18 cellular contexts compared by ENCODE assay signal in the genomic region with DNA sequence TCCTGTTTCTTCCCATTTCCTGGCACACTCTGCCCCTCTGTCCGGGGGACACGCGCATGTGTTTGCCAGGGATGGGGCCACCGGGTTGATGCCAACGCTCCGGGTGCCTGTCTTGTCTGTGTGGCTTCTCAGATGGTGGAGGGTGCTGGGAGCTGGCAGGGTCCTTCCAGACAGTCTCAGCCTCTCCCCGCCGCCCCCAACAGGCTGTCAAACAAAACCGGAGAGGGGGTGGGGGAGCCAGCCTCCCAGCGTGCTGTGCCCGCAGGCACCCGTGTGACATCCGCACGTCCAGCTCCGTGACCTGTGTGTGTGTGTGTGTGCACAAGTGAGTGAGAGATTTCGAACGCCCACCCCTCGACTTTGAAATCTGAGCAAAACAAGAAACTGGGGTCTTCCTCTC. TPM values are rescaled to one million over a fixed set of nuclear protein-coding genes. Genes with fewer than 3 reads are reported as not detected.
A peak's percentile ranks its signal among the peaks of the same experiment; 100 is the strongest.
DNase-seq lines count a peak whose midpoint lies in the region; TF ChIP-seq lines count a peak whose summit lies in the region.
"Had no signal": no experiment of that assay in that cellular context is flagged by ENCODE, and none has a peak within 500 bp of the region (broad histone marks: within the 10 kb centered on the region; RNA-seq: fewer than 3 reads in every experiment).

No MANE protein-coding gene starts in this region.

- H3K18ac ChIP-seq in neuronal stem cell (ENCODE audit: low read length), result no peak overlapping the region

- H2BK5ac ChIP-seq in neuronal stem cell (ENCODE audit: low read length), result peak overlapping the region; percentile 39

- peak overlapping the region; percentile 44 for H3K23ac ChIP-seq in neuronal stem cell (ENCODE audit: low read depth, low read length, poor library complexity)

- H4K20me1 ChIP-seq in OCI-LY7 (ENCODE audit: insufficient read depth, low read length), result no peaks in the 10 kb centered on the region; the same call in 1 of the 2 replicates

- H3K4ac ChIP-seq in neuronal stem cell (ENCODE audit: low read length), result no peak overlapping the region

- no peak overlapping the region for H4K8ac ChIP-seq in neuronal stem cell (ENCODE audit: low read depth, low read length)

- H2AK5ac ChIP-seq in neuronal stem cell (ENCODE audit: low read depth, low read length), result no peak overlapping the region

- H3K4me3 ChIP-seq in A673 (ENCODE audit: low read depth, low read length, poor library complexity, severe bottlenecking) (no peak overlapping the region), OCI-LY7 (ENCODE audit: low read depth, low read length, poor library complexity, severe bottlenecking) (no peak overlapping the region), neuronal stem cell (ENCODE audit: low read length in 2 of 2) (no peak overlapping the region), MG63 (no peak overlapping the region), ascending aorta (no peak overlapping the region)

- H4K91ac ChIP-seq in neuronal stem cell (ENCODE audit: low read depth, low read length, poor library complexity), result no peak overlapping the region

- peaks cover 10% of the 10 kb centered on the region for H3K79me1 ChIP-seq in neuronal stem cell (ENCODE audit: low read depth, low read length)

- H2BK12ac ChIP-seq in neuronal stem cell (ENCODE audit: low read length), result no peak overlapping the region

- H2BK15ac ChIP-seq in neuronal stem cell (ENCODE audit: low read length), result no peak overlapping the region

- H3K4me3 Mint-ChIP-seq in dendritic cell treated with granulocyte-macrophage colony-stimulating factor and Interleukin-4, amounts not matched to agents 40 ng/mL and 50 ng/mL, for 4 days, result no peak overlapping the region
- H3K4me3 Mint-ChIP-seq: CD14-positive monocyte had no signal

- peak overlapping the region; percentile 70 for H3K9ac ChIP-seq in neuronal stem cell (ENCODE audit: low read depth, low read length, poor library complexity)
- H3K9ac ChIP-seq: SK-N-SH had no signal

- intact Hi-C loops in A673 (cut with micrococcal nuclease; ENCODE audit: unreplicated experiment), result no loop called here
- intact Hi-C loops in OCI-LY7 (cut with micrococcal nuclease; ENCODE audit: unreplicated experiment), result no loop called here
- intact Hi-C loops in dendritic cell treated with granulocyte-macrophage colony-stimulating factor and Interleukin-4, amounts not matched to agents 40 ng/mL and 50 ng/mL, for 4 days (cut with micrococcal nuclease), result no loop called here
- intact Hi-C loops in ascending aorta (cut with DNase I), result no loop called here

- peaks cover 17% of the 10 kb centered on the region for H3K36me3 ChIP-seq in A673 (ENCODE audit: insufficient read depth, low read length, poor library complexity, severe bottlenecking)
- H3K36me3 ChIP-seq in OCI-LY7 (ENCODE audit: insufficient read depth, low read length), result peaks cover 36% of the 10 kb centered on the region
- peaks cover 26 to 43% of the 10 kb centered on the region in 2 donors for H3K36me3 ChIP-seq in neuronal stem cell (replicated peaks in 1 of 2; ENCODE audit: control insufficient read depth in 2 of 2, insufficient read depth in 2 of 2, low read length in 2 of 2)
- peaks cover 41% of the 10 kb centered on the region for H3K36me3 ChIP-seq in MG63
- H3K36me3 ChIP-seq in ascending aorta, result peaks cover 44% of the 10 kb centered on the region in 2 donors

- H2AFZ ChIP-seq in OCI-LY7 (ENCODE audit: low read length) (no peak overlapping the region), neuronal stem cell (ENCODE audit: low read length) (no peak overlapping the region)

- H3K36me3 Mint-ChIP-seq in dendritic cell treated with granulocyte-macrophage colony-stimulating factor and Interleukin-4, amounts not matched to agents 40 ng/mL and 50 ng/mL, for 4 days (ENCODE audit: low read depth), result peaks cover 51% of the 10 kb centered on the region

- POLR2A ChIA-PET in A673 (lab: Charles Lee; ENCODE audit: low non-redundant PET) (no interaction called here), OCI-LY7 (lab: Charles Lee) (no interaction called here)

- CTCF ChIA-PET in A673 (lab: Charles Lee), result interaction anchor here (1.1 to 2.0 kb wide), 2 partner anchors 10 to 266 kb away, joined by 5 to 7 read pairs; partner anchors contain the start of gene EHD2
- CTCF ChIA-PET in OCI-LY7 (lab: Charles Lee; ENCODE audit: unreplicated experiment), result no interaction called here

- peaks cover 24% of the 10 kb centered on the region for H3K4me1 ChIP-seq in A673 (ENCODE audit: insufficient read depth, low read length, poor library complexity, severe bottlenecking)
- H3K4me1 ChIP-seq in OCI-LY7 (ENCODE audit: insufficient read depth, low read length, poor library complexity, severe bottlenecking), result peaks cover 4% of the 10 kb centered on the region
- H3K4me1 ChIP-seq in neuronal stem cell (ENCODE audit: control insufficient read depth in 2 of 2, insufficient read depth in 1 of 2, low read depth in 1 of 2, low read length in 2 of 2), result peaks cover 0 to 2% of the 10 kb centered on the region in 2 donors
- no peaks in the 10 kb centered on the region for H3K4me1 ChIP-seq in ascending aorta

- H3K4me2 ChIP-seq in OCI-LY7 (ENCODE audit: low read length) (no peak overlapping the region), neuronal stem cell (ENCODE audit: insufficient read depth, low read length, poor library complexity, severe bottlenecking) (no peak overlapping the region)
- H3K4me2 ChIP-seq: SK-N-SH had no signal

- H3K9me3 Mint-ChIP-seq in dendritic cell treated with granulocyte-macrophage colony-stimulating factor and Interleukin-4, amounts not matched to agents 40 ng/mL and 50 ng/mL, for 4 days, result no peaks in the 10 kb centered on the region

- no peaks in the 10 kb centered on the region for H3K27me3 ChIP-seq in A673 (replicated peaks; ENCODE audit: insufficient read depth, low read depth, low read length, poor library complexity)
- H3K27me3 ChIP-seq in neuronal stem cell (ENCODE audit: control insufficient read depth in 3 of 3, insufficient read depth in 3 of 3, low read depth in 1 of 3, low read length in 3 of 3), result no peaks in the 10 kb centered on the region
- H3K27me3 ChIP-seq in MG63, result no peaks in the 10 kb centered on the region
- H3K27me3 ChIP-seq in ascending aorta, result no peaks in the 10 kb centered on the region

- H3K9me3 ChIP-seq in A673 (ENCODE audit: low read depth, low read length, poor library complexity, severe bottlenecking), result no peaks in the 10 kb centered on the region
- no peaks in the 10 kb centered on the region for H3K9me3 ChIP-seq in OCI-LY7 (ENCODE audit: low read length)
- H3K9me3 ChIP-seq in neuronal stem cell (replicated peaks in 1 of 2; ENCODE audit: control insufficient read depth in 2 of 2, insufficient read depth in 1 of 2, low read depth in 1 of 2, low read length in 2 of 2), result no peaks in the 10 kb centered on the region
- no peaks in the 10 kb centered on the region for H3K9me3 ChIP-seq in MG63
- no peaks in the 10 kb centered on the region for H3K9me3 ChIP-seq in ascending aorta
- H3K9me3 ChIP-seq: SK-N-SH had no signal

- peaks cover 11% of the 10 kb centered on the region for H3K27me3 Mint-ChIP-seq in dendritic cell treated with granulocyte-macrophage colony-stimulating factor and Interleukin-4, amounts not matched to agents 40 ng/mL and 50 ng/mL, for 4 days

- BruUV-seq in A673 (replicated peaks; lab: Mats Ljungman, UMichigan) (TSS peak; percentile 88), OCI-LY7 (replicated peaks; lab: Mats Ljungman, UMichigan) (TSS peak; percentile 94)

- peaks cover 24% of the 10 kb centered on the region for H3K4me1 Mint-ChIP-seq in dendritic cell treated with granulocyte-macrophage colony-stimulating factor and Interleukin-4, amounts not matched to agents 40 ng/mL and 50 ng/mL, for 4 days (ENCODE audit: low read depth)

- peak overlapping the region; percentile 34 for H3K27ac Mint-ChIP-seq in dendritic cell treated with granulocyte-macrophage colony-stimulating factor and Interleukin-4, amounts not matched to agents 40 ng/mL and 50 ng/mL, for 4 days

- H3K27ac ChIP-seq in A673 (ENCODE audit: low read depth, low read length, poor library complexity, severe bottlenecking), result peak overlapping the region; percentile 60
- H3K27ac ChIP-seq in OCI-LY7 (ENCODE audit: low read depth, low read length, poor library complexity, severe bottlenecking), result no peak overlapping the region
- H3K27ac ChIP-seq in neuronal stem cell (replicated peaks; ENCODE audit: low read length), result no peak overlapping the region
- no peak overlapping the region for H3K27ac ChIP-seq in ascending aorta

- H3K14ac ChIP-seq in neuronal stem cell (ENCODE audit: low read length), result no peak overlapping the region

- DNase-seq in A673 (ENCODE audit: low spot score) (no peak), OCI-LY7 (ENCODE audit: low spot score) (no peak), neuronal stem cell (ENCODE audit: low spot score) (no peak), 8988T (no peak), MG63 (no peak), ascending aorta (ENCODE audit: low spot score in 2 of 2) (no peak)
- no peak for DNase-seq in stimulated activated naive CD4-positive, alpha-beta T cell (lab: John Stamatoyannopoulos, UW)
- DNase-seq: DMS79 treated with DMSO at 0.1 percent for 48 hours, KG1, NCI-H1048, NCI-H1436 treated with DMSO at 0.1 percent for 48 hours, NCI-H2029 treated with DMSO at 0.1 percent for 48 hours, NCI-H510A treated with DMSO at 0.1 percent for 48 hours, Right ventricle myocardium superior, SK-N-SH had no signal

- H2BK120ac ChIP-seq in neuronal stem cell (ENCODE audit: low read depth, low read length), result no peak overlapping the region

- TF ChIP-seq CTCF in A673 (conservative IDR thresholded peaks at IDR 0.05; ENCODE audit: low read depth, low read length) (no peak), OCI-LY7 (conservative IDR thresholded peaks at IDR 0.05; ENCODE audit: low read length) (no peak), ascending aorta (IDR thresholded peaks at IDR 0.05) (no peak)

- no peaks in the 10 kb centered on the region for H3K9me2 ChIP-seq in OCI-LY7 (ENCODE audit: insufficient read depth, low read length)
- H3K9me2 ChIP-seq: SK-N-SH had no signal

- WGBS in neuronal stem cell (ENCODE audit: extremely low coverage in 2 of 2, insufficient read length in 2 of 2, insufficient replicate concordance in 1 of 2), 2 donors, result no CpG with 5 or more reads among the region's 18 CpGs

- H3K79me2 ChIP-seq in OCI-LY7 (ENCODE audit: insufficient read depth, low read depth, low read length), result no peaks in the 10 kb centered on the region

RNA-seq across cellular contexts. Expression of gene EHD2, which starts 10.6 kb away (rescaled TPM):
- 2.9 and 3.0 TPM in 2 replicates for total RNA-seq in A673 (2021)
- total RNA-seq in OCI-LY7 (2014; rRNA removed; shearing (Covaris generic)), result not detected in 2 replicates
- total RNA-seq in OCI-LY7 (2022), result not detected in 2 replicates
- polyA plus RNA-seq in neuronal stem cell (2013, experiment 1 of 2), result 2.5 TPM
- 2.3 TPM for polyA plus RNA-seq in neuronal stem cell (2013, experiment 2 of 2)
- total RNA-seq in MG63 (2014; rRNA removed; shearing (Covaris generic); ENCODE audit: low replicate concordance), result 15.7 and 25.4 TPM in 2 replicates
- 342 TPM for total RNA-seq in ascending aorta
- total RNA-seq: G401 had no signal
- polyA plus RNA-seq: CD14-positive monocyte had no signal

RNA-seq across cellular contexts. Expression of gene NOP53, which starts 42.7 kb away (rescaled TPM):
- 146 and 172 TPM in 2 replicates for total RNA-seq in A673 (2021)
- 282 and 296 TPM in 2 replicates for total RNA-seq in OCI-LY7 (2014; rRNA removed; shearing (Covaris generic))
- 212 and 302 TPM in 2 replicates for total RNA-seq in OCI-LY7 (2022)
- polyA plus RNA-seq in neuronal stem cell (2013, experiment 1 of 2), result 401 TPM
- polyA plus RNA-seq in neuronal stem cell (2013, experiment 2 of 2), result 405 TPM
- total RNA-seq in MG63 (2014; rRNA removed; shearing (Covaris generic); ENCODE audit: low replicate concordance), result 428 and 543 TPM in 2 replicates
- 385 TPM for total RNA-seq in ascending aorta

Comparison
In these comparisons a context has a peak if more than half of its experiments do, and no peak if none do; other contexts are left out.
1. RNA of gene EHD2, which starts 10.6 kb away (total RNA-seq): 342 TPM in ascending aorta (single experiment); 15.7 to 25.4 TPM in MG63, 2.9 to 3.0 TPM in A673 and not detected in OCI-LY7; every median in the first group is over 10 times any median in the second.